Comparison of ENCODE assay signal across 8 cellular contexts in genomic region chr12:124940393-124941169, GRCh38. TPM values are rescaled to one million over a fixed set of nuclear protein-coding genes. Genes with fewer than 3 reads are reported as not detected.
DNase-seq lines count a peak whose midpoint lies in the region; ATAC-seq and TF ChIP-seq lines count a peak whose summit lies in the region.

No MANE protein-coding gene starts in this region.

- H3K14ac ChIP-seq in IMR-90 (replicated peaks; ENCODE audit: low read depth, low read length): peak overlapping the region; percentile 73

- peaks cover 0 to 13% (median 3%) of the 10 kb centered on the region in 3 donors for H3K36me3 Mint-ChIP-seq in CD8-positive, alpha-beta memory T cell
- H3K36me3 Mint-ChIP-seq in nephron progenitor cell (ENCODE audit: low read depth): peaks cover 13% of the 10 kb centered on the region

- no peaks in the 10 kb centered on the region for H3K27me3 ChIP-seq in CD8-positive, alpha-beta memory T cell (ENCODE audit: insufficient read depth, low read length, poor library complexity, severe bottlenecking)
- H3K27me3 ChIP-seq in IMR-90 (ENCODE audit: control insufficient read depth, insufficient read depth, low read length) (no peaks in the 10 kb centered on the region), fibroblast of lung (ENCODE audit: control insufficient read depth, insufficient read depth, low read length) (no peaks in the 10 kb centered on the region)

- H3K79me2 ChIP-seq in fibroblast of lung (ENCODE audit: control insufficient read depth, insufficient read depth, low read length): no peaks in the 10 kb centered on the region

- H4K8ac ChIP-seq in IMR-90 (ENCODE audit: low read depth in 2 of 2, low read length in 2 of 2): peak overlapping the region; percentile 93 to 98

- peaks cover 0 to 8% of the 10 kb centered on the region in 2 experiments; a peak in 1 of 4 replicates for H3K79me1 ChIP-seq in IMR-90 (ENCODE audit: low read depth in 1 of 2, low read length in 2 of 2)

- CTCF ChIA-PET in CD8-positive, alpha-beta memory T cell (lab: Charles Lee): interaction anchor here (0.9 to 17.0 kb wide), 13 partner anchors 9 to 148 kb away, joined by 3 to 711 read pairs (median 5); partner anchors contain the start of genes AACS, DHX37 and UBC
- CTCF ChIA-PET in IMR-90 (lab: Yijun Ruan, JAX): interaction anchor here (0.6 to 4.3 kb wide), 10 partner anchors 11 to 607 kb away, joined by 3 to 32 read pairs (median 3); no protein-coding TSS in a partner anchor

- no peaks in the 10 kb centered on the region for H3K36me3 ChIP-seq in CD8-positive, alpha-beta memory T cell (ENCODE audit: insufficient read depth, low read length)
- H3K36me3 ChIP-seq in IMR-90 (ENCODE audit: control insufficient read depth, insufficient read depth, low read length): no peaks in the 10 kb centered on the region
- H3K36me3 ChIP-seq in fibroblast of lung (ENCODE audit: control insufficient read depth, insufficient read depth, low read length): peaks cover 2% of the 10 kb centered on the region

- no peak overlapping the region for H3K27ac Mint-ChIP-seq in CD8-positive, alpha-beta memory T cell
- no peak overlapping the region for H3K27ac Mint-ChIP-seq in nephron progenitor cell

- peak overlapping the region; percentile 72 for H3K4me3 ChIP-seq in CD8-positive, alpha-beta memory T cell (ENCODE audit: low read length)
- peak overlapping the region; percentile 9; the same call in 1 of the 2 replicates for H3K4me3 ChIP-seq in IMR-90 (ENCODE audit: insufficient read depth, low read depth, low read length)
- peak overlapping the region; percentile 32 to 57 (median 49) for H3K4me3 ChIP-seq in fibroblast of lung (replicated peaks in 1 of 4; ENCODE audit: control extremely low read depth in 1 of 4, insufficient read depth in 1 of 4, low read depth in 3 of 4, low read length in 4 of 4)

- no TSS peak for BruUV-seq in IMR-90 (replicated peaks; lab: Mats Ljungman, UMichigan)

- peak overlapping the region; percentile 80 for H3K27ac ChIP-seq in CD8-positive, alpha-beta memory T cell (ENCODE audit: low read depth, low read length)
- peak overlapping the region; percentile 46 for H3K27ac ChIP-seq in IMR-90 (ENCODE audit: insufficient read depth, low read length)
- peak overlapping the region; percentile 78 for H3K27ac ChIP-seq in fibroblast of lung (ENCODE audit: insufficient read depth, low read length)
- peak overlapping the region; percentile 99 for H3K27ac ChIP-seq in substantia nigra (ENCODE audit: low read depth, low read length, poor library complexity, severe bottlenecking)

- peak; percentile 71 to 88 (median 74) for DNase-seq in CD8-positive, alpha-beta memory T cell
- peak; percentile 87 for DNase-seq in IMR-90
- DNase-seq in activated T-cell treated with anti-CD3 and anti-CD28 coated beads for 24 hours (ENCODE audit: low read depth): peak; percentile 79
- peak; percentile 83 to 88 for DNase-seq in fibroblast of lung (ENCODE audit: low read depth in 2 of 2)
- DNase-seq in nephron progenitor cell: peak; percentile 76
- no peak for DNase-seq in substantia nigra (lab: John Stamatoyannopoulos, UW)
- no peak for DNase-seq in DMS53 treated with DMSO at 0.1 percent for 48 hours (lab: John Stamatoyannopoulos, UW; ENCODE audit: unreplicated experiment)

- peak overlapping the region; percentile 51; the same call in 1 of the 2 replicates for H2BK120ac ChIP-seq in IMR-90 (ENCODE audit: low read depth, low read length)

- peaks cover 24% of the 10 kb centered on the region for H3K4me1 ChIP-seq in CD8-positive, alpha-beta memory T cell (ENCODE audit: insufficient read depth, low read length)
- peaks cover 2% of the 10 kb centered on the region; the same call in 1 of the 2 replicates for H3K4me1 ChIP-seq in IMR-90 (ENCODE audit: control insufficient read depth, insufficient read depth, low read length)
- peaks cover 9% of the 10 kb centered on the region for H3K4me1 ChIP-seq in fibroblast of lung (ENCODE audit: control insufficient read depth, extremely low read depth, insufficient read depth, low read length)

- H3K9me3 Mint-ChIP-seq in CD8-positive, alpha-beta memory T cell: no peaks in the 10 kb centered on the region
- H3K9me3 Mint-ChIP-seq in nephron progenitor cell: no peaks in the 10 kb centered on the region

- H4K91ac ChIP-seq in IMR-90 (ENCODE audit: insufficient read depth, low read depth, low read length): peak overlapping the region; percentile 78

- H3K4ac ChIP-seq in IMR-90 (ENCODE audit: low read depth, low read length): peak overlapping the region; percentile 90

- H3K9ac ChIP-seq in IMR-90 (ENCODE audit: low read depth, low read length) (peak overlapping the region; percentile 19), fibroblast of lung (ENCODE audit: insufficient read depth, low read length) (peak overlapping the region; percentile 28)

- peak overlapping the region; percentile 57 for H3K23ac ChIP-seq in IMR-90 (ENCODE audit: low read depth, low read length)

- peak overlapping the region; percentile 92 for H2AFZ ChIP-seq in IMR-90 (replicated peaks; ENCODE audit: low read length, poor library complexity)
- H2AFZ ChIP-seq in fibroblast of lung (ENCODE audit: low read length): peak overlapping the region; percentile 97

- H3K4me2 ChIP-seq in IMR-90 (ENCODE audit: low read depth, low read length) (peak overlapping the region; percentile 54), fibroblast of lung (ENCODE audit: extremely low read depth, insufficient read depth, low read length) (peak overlapping the region; percentile 91)

- peak overlapping the region; percentile 98 for H2AK9ac ChIP-seq in IMR-90 (replicated peaks; ENCODE audit: low read depth, low read length, poor library complexity)

- TF ChIP-seq CTCF in IMR-90 (conservative IDR thresholded peaks at IDR 0.05; ENCODE audit: low read depth, low read length) (peak; percentile 86), fibroblast of lung (conservative IDR thresholded peaks at IDR 0.05 in 1 of 2, IDR thresholded peaks at IDR 0.05 in 1 of 2; ENCODE audit: low read depth in 1 of 2, low read length in 2 of 2) (peak; percentile 87 to 94), nephron progenitor cell (IDR thresholded peaks at IDR 0.05) (peak; percentile 74)

- H4K5ac ChIP-seq in IMR-90 (ENCODE audit: low read depth, low read length): peak overlapping the region; percentile 36

- peaks cover 0 to 8% (median 4%) of the 10 kb centered on the region in 3 donors for H3K4me1 Mint-ChIP-seq in CD8-positive, alpha-beta memory T cell
- H3K4me1 Mint-ChIP-seq in nephron progenitor cell: no peaks in the 10 kb centered on the region

- WGBS in IMR-90 (ENCODE audit: extremely low coverage in 2 of 2, insufficient read length in 1 of 2), 2 experiments: 12% methylated on average over 16 of the region's 27 CpGs; no CpG with 5 or more reads in 1 of the 2 experiments

- no peaks in the 10 kb centered on the region for H3K9me3 ChIP-seq in CD8-positive, alpha-beta memory T cell (ENCODE audit: low read length)
- H3K9me3 ChIP-seq in IMR-90 (ENCODE audit: control insufficient read depth, insufficient read depth, low read length) (no peaks in the 10 kb centered on the region), fibroblast of lung (ENCODE audit: control insufficient read depth, insufficient read depth, low read depth, low read length) (no peaks in the 10 kb centered on the region)

- no peak overlapping the region; the same call in 1 of the 2 replicates for H3K18ac ChIP-seq in IMR-90 (ENCODE audit: low read depth, low read length)

- no peaks in the 10 kb centered on the region for H3K27me3 Mint-ChIP-seq in CD8-positive, alpha-beta memory T cell
- H3K27me3 Mint-ChIP-seq in nephron progenitor cell (ENCODE audit: low read depth, poor library complexity): no peaks in the 10 kb centered on the region

- intact Hi-C loops in IMR-90 (cut with micrococcal nuclease): loop anchor here (1.0 kb wide), 1 partner anchor 34 kb away; no protein-coding TSS in a partner anchor

- H2AK5ac ChIP-seq in IMR-90 (ENCODE audit: low read depth, low read length): peak overlapping the region; percentile 75

- in situ Hi-C loops in IMR-90 (cut with MboI; ENCODE audit: low sequenced_read_pairs): no loop called here

- H3K9me1 ChIP-seq in IMR-90 (ENCODE audit: insufficient read depth, low read length): peaks cover 6% of the 10 kb centered on the region; the same call in 1 of the 2 replicates

- peak overlapping the region; percentile 48; the same call in 1 of the 2 replicates for H3K56ac ChIP-seq in IMR-90 (ENCODE audit: extremely low read depth, insufficient read depth, low read length)

- TF ChIP-seq POLR2A in IMR-90 (IDR thresholded peaks at IDR 0.05; ENCODE audit: low read depth, low read length): no peak

- H2BK15ac ChIP-seq in IMR-90 (ENCODE audit: low read depth, low read length): peak overlapping the region; percentile 5; the same call in 1 of the 3 replicates

- dilution Hi-C loops in IMR-90 (cut with HindIII; ENCODE audit: low sequenced_read_pairs, unreplicated experiment): no loop called here

- peak overlapping the region; percentile 63 for H2BK5ac ChIP-seq in IMR-90 (ENCODE audit: low read depth, low read length, poor library complexity, severe bottlenecking)

- H2BK20ac ChIP-seq in IMR-90 (ENCODE audit: low read depth, low read length): peak overlapping the region; percentile 29; the same call in 1 of the 2 replicates

- H3K4me3 Mint-ChIP-seq in CD8-positive, alpha-beta memory T cell: no peak overlapping the region
- H3K4me3 Mint-ChIP-seq in nephron progenitor cell: no peak overlapping the region

- peak; percentile 42 for ATAC-seq in GM21447 (IDR thresholded peaks at IDR 0.05; ENCODE audit: unreplicated experiment)
- ATAC-seq in IMR-90 (ENCODE audit: low read depth): peak; percentile 43

- H4K20me1 ChIP-seq in IMR-90 (ENCODE audit: insufficient read depth, low read length) (peaks cover 7% of the 10 kb centered on the region), fibroblast of lung (ENCODE audit: control insufficient read depth, extremely low read depth, insufficient read depth, low read length) (no peaks in the 10 kb centered on the region)

- peak; percentile 66 for TF ChIP-seq RAD21 in IMR-90 (IDR thresholded peaks at IDR 0.05; ENCODE audit: low read length)

- POLR2A ChIA-PET in CD8-positive, alpha-beta memory T cell (lab: Charles Lee): interaction anchor here (0.6 to 4.3 kb wide), 5 partner anchors 13 to 54 kb away, joined by 6 to 224 read pairs (median 23); partner anchors contain the start of gene UBC
- POLR2A ChIA-PET in IMR-90 (lab: Charles Lee; ENCODE audit: unreplicated experiment): interaction anchor here (0.6 to 1.3 kb wide), 5 partner anchors 24 to 36 kb away, joined by 3 to 7 read pairs (median 6); partner anchors contain the start of gene UBC

RNA-seq across cellular contexts. Expression of gene UBC, which starts 26.1 kb away (rescaled TPM):
- total RNA-seq in CD8-positive, alpha-beta memory T cell: 100 to 1,000 TPM; 839 to 849 TPM
- 1,913 TPM for polyA plus RNA-seq in CD8-positive, alpha-beta memory T cell
- 2,742 and 4,320 TPM in 2 replicates for total RNA-seq in IMR-90 (2012; rRNA removed)
- 2,042 and 2,259 TPM in 2 replicates for polyA plus RNA-seq in IMR-90 (2012; rRNA removed)
- 1,014 and 1,274 TPM in 2 replicates for polyA plus RNA-seq in IMR-90 (2012; cell fraction: cytosol; rRNA removed)
- polyA plus RNA-seq in IMR-90 (2012; cell fraction: nucleus; rRNA removed; ENCODE audit: low replicate concordance): 915 and 1,106 TPM in 2 replicates
- total RNA-seq in fibroblast of lung: 1,743 and 2,362 TPM in 2 replicates
- 2,019 and 3,087 TPM in 2 replicates for polyA plus RNA-seq in fibroblast of lung
- 1,272 and 1,540 TPM in 2 replicates for polyA plus RNA-seq in fibroblast of lung (2012)
- polyA minus RNA-seq in fibroblast of lung (ENCODE audit: low replicate concordance): 2,337 and 2,675 TPM in 2 replicates

RNA-seq across cellular contexts. Expression of gene DHX37, which starts 48.4 kb away (rescaled TPM):
- total RNA-seq in CD8-positive, alpha-beta memory T cell: 10 to 100 TPM; 47.2 to 48.8 TPM
- polyA plus RNA-seq in CD8-positive, alpha-beta memory T cell: 6.5 TPM
- total RNA-seq in IMR-90 (2012; rRNA removed) (9.1 and 10.8 TPM in 2 replicates), fibroblast of lung (10.4 and 11.6 TPM in 2 replicates)
- polyA plus RNA-seq in IMR-90 (2012; rRNA removed) (12.7 and 14.2 TPM in 2 replicates), fibroblast of lung (5.4 and 8.4 TPM in 2 replicates)
- 11.3 and 11.8 TPM in 2 replicates for polyA plus RNA-seq in IMR-90 (2012; cell fraction: cytosol; rRNA removed)
- polyA plus RNA-seq in IMR-90 (2012; cell fraction: nucleus; rRNA removed; ENCODE audit: low replicate concordance): 24.7 and 49.4 TPM in 2 replicates
- 9.5 and 14.3 TPM in 2 replicates for polyA plus RNA-seq in fibroblast of lung (2012)
- 13.6 and 46.1 TPM in 2 replicates for polyA minus RNA-seq in fibroblast of lung (ENCODE audit: low replicate concordance)

RNA-seq across cellular contexts. Expression of gene BRI3BP, which starts 52.9 kb away (rescaled TPM):
- 10 to 100 TPM; 35.6 to 36.5 TPM for total RNA-seq in CD8-positive, alpha-beta memory T cell
- 4.0 TPM for polyA plus RNA-seq in CD8-positive, alpha-beta memory T cell
- 2.5 and 4.2 TPM in 2 replicates for total RNA-seq in IMR-90 (2012; rRNA removed)
- polyA plus RNA-seq in IMR-90 (2012; rRNA removed): 2.5 and 2.8 TPM in 2 replicates
- polyA plus RNA-seq in IMR-90 (2012; cell fraction: cytosol; rRNA removed): 1.6 and 2.2 TPM in 2 replicates
- polyA plus RNA-seq in IMR-90 (2012; cell fraction: nucleus; rRNA removed; ENCODE audit: low replicate concordance): 0.62 and 0.73 TPM in 2 replicates
- 2.5 and 2.6 TPM in 2 replicates for total RNA-seq in fibroblast of lung
- polyA plus RNA-seq in fibroblast of lung: 2.3 and 4.9 TPM in 2 replicates
- polyA plus RNA-seq in fibroblast of lung (2012): 1.9 and 4.1 TPM in 2 replicates
- polyA minus RNA-seq in fibroblast of lung (ENCODE audit: low replicate concordance): 1.3 and 5.2 TPM in 2 replicates

Comparison
In these comparisons a context has a peak if more than half of its experiments do, and no peak if none do; other contexts are left out.
1. DNase-seq: peak in CD8-positive, alpha-beta memory T cell (5 of 5), IMR-90 (single experiment), activated T-cell treated with anti-CD3 and anti-CD28 coated beads for 24 hours (single experiment), fibroblast of lung (2 of 2) and nephron progenitor cell (single experiment); none in substantia nigra (0 of 49) and DMS53 treated with DMSO at 0.1 percent for 48 hours (single experiment).
2. H3K27ac ChIP-seq: peak in every context shown above with its lines; median percentile 99 in substantia nigra; 80 in CD8-positive, alpha-beta memory T cell; 78 in fibroblast of lung; 46 in IMR-90.
3. H3K4me3 ChIP-seq: peak in every context shown above with its lines; median percentile 72 in CD8-positive, alpha-beta memory T cell; 49 in fibroblast of lung; 9 in IMR-90.
4. Peak in every context shown above with its lines, with median percentiles within 50 percentile points of each other: CTCF ChIP-seq.